24 cellular contexts compared by ENCODE assay signal in genomic region chr11:133892584-133893380, GRCh38. TPM values are rescaled to one million over a fixed set of nuclear protein-coding genes. Genes with fewer than 3 reads are reported as not detected.
"Had no signal": no experiment of that assay in that cellular context is flagged by ENCODE, and none has a peak within 500 bp of the region (broad histone marks: within the 10 kb centered on the region; RNA-seq: fewer than 3 reads in every experiment).

No MANE protein-coding gene starts in this region.

- H3K4me3 Mint-ChIP-seq: activated CD4-positive, alpha-beta memory T cell treated with anti-CD3 and anti-CD28 coated beads for 36 hours; naive thymus-derived CD8-positive, alpha-beta T cell; T-cell; WTC11 had no signal

- H3K36me3 ChIP-seq: adrenal gland, heart right ventricle, vagina had no signal

- H3K9me3 Mint-ChIP-seq: activated CD4-positive, alpha-beta memory T cell treated with anti-CD3 and anti-CD28 coated beads for 36 hours; activated naive CD4-positive, alpha-beta T cell treated with anti-CD3 and anti-CD28 coated beads, Interleukin-2, amount 50 U/mL, for 72 hours; T-cell; WTC11 had no signal

- H3K36me3 Mint-ChIP-seq: activated CD4-positive, alpha-beta memory T cell treated with anti-CD3 and anti-CD28 coated beads for 36 hours; activated naive CD4-positive, alpha-beta T cell treated with anti-CD3 and anti-CD28 coated beads, Interleukin-2, amount 50 U/mL, for 72 hours; naive thymus-derived CD8-positive, alpha-beta T cell; T-cell had no signal

- H3K27ac ChIP-seq: adrenal gland, gastroesophageal sphincter, heart right ventricle, tibial artery, vagina had no signal

- ATAC-seq: activated naive CD4-positive, alpha-beta T cell treated with anti-CD3 and anti-CD28 coated beads, Interleukin-2, amount 50 U/mL, for 72 hours; esophagus mucosa; gastroesophageal sphincter; naive thymus-derived CD8-positive, alpha-beta T cell; T-cell; WTC11 had no signal

- H3K4me1 Mint-ChIP-seq: naive thymus-derived CD8-positive, alpha-beta T cell; T-cell had no signal

- H3K4me3 ChIP-seq: adrenal gland, gastroesophageal sphincter, heart right ventricle, tibial artery, vagina had no signal

- H3K27me3 ChIP-seq: adrenal gland, gastroesophageal sphincter, heart right ventricle, tibial artery, vagina had no signal

- H3K27ac Mint-ChIP-seq: activated CD4-positive, alpha-beta memory T cell treated with anti-CD3 and anti-CD28 coated beads for 36 hours; T-cell; WTC11 had no signal

- H3K4me1 ChIP-seq: adrenal gland, vagina had no signal

- DNase-seq: activated CD4-positive, alpha-beta memory T cell treated with anti-CD3 and anti-CD28 coated beads for 36 hours; activated CD4-positive, alpha-beta T cell treated with anti-CD3 and anti-CD28 coated beads for 4 hours; activated gamma-delta T cell treated with Interleukin-2 at 50 U/mL for 16 hours; cerebellar nuclear complex; effector CD4-positive, alpha-beta T cell; heart right ventricle; kidney glomerular epithelial cell; mesenchymal stem cell; retina; stimulated activated CD4-positive, alpha-beta T cell treated with anti-CD3 and anti-CD28 coated beads, Interleukin-12 subunit alpha, Interleukin-12 subunit beta, amount 100 ng/mL, for 4 hours; stimulated activated CD4-positive, alpha-beta T cell treated with anti-CD3 and anti-CD28 coated beads, Interleukin-1b, Interleukin-23, amount 100 ng/mL, for 48 hours; stimulated activated CD8-positive, alpha-beta memory T cell treated with anti-CD3 and anti-CD28 coated beads, Interleukin-4, amount 100 ng/mL, for 48 hours; stimulated activated naive CD4-positive, alpha-beta T cell; T-cell had no signal

- H3K9me3 ChIP-seq: adrenal gland, gastroesophageal sphincter, heart right ventricle, tibial artery, vagina had no signal

RNA-seq across cellular contexts. Expression of gene SPATA19, which starts 47.5 kb away (rescaled TPM):
- total RNA-seq: activated CD4-positive, alpha-beta memory T cell treated with anti-CD3 and anti-CD28 coated beads for 36 hours; activated naive CD4-positive, alpha-beta T cell treated with anti-CD3 and anti-CD28 coated beads, Interleukin-2, amount 50 U/mL, for 72 hours; adrenal gland; bronchial epithelial cell; esophagus mucosa; gastroesophageal sphincter; lower leg skin; naive thymus-derived CD8-positive, alpha-beta T cell; T-cell; vagina; WTC11 had no signal
- polyA plus RNA-seq: adrenal gland; naive thymus-derived CD8-positive, alpha-beta T cell had no signal
